ENCODE assay signal across 38 cellular contexts in the genomic region with DNA sequence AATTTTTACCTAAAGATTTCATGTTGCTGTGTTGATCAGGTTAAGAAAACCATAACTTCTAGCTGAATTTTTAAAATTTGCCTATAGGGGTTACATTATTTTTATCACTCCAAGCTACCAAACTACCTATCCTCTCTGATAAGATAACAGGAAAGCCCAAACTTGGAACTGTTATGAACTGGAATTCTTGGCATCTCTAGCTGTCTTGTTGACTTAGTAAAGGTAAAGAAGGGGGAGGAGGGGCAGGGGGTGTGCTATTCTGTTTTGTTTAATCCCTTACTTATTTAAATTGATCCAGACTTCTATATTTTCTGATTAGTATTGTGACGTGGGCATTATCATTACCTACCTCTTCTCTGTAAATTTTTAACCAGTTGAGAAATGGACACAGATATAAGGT.
"Had no signal": no experiment of that assay in that cellular context is flagged by ENCODE, and none has a peak within 500 bp of the region (broad histone marks: within the 10 kb centered on the region; RNA-seq: fewer than 3 reads in every experiment).

No MANE protein-coding gene starts in this region.

- H3K4me1 Mint-ChIP-seq: activated B cell treated with CpG ODN at 0.5 μM for 24 hours had no signal

- H3K9me3 ChIP-seq: ascending aorta had no signal

- H3K4me3 Mint-ChIP-seq: activated B cell treated with CpG ODN at 0.5 μM for 24 hours; activated CD4-positive, alpha-beta memory T cell treated with anti-CD3 and anti-CD28 coated beads for 36 hours; activated CD4-positive, alpha-beta T cell treated with anti-CD3 and anti-CD28 coated beads, Interleukin-2, amount 10 ng/mL, durations not matched to agents 24 days and 14 days; activated CD8-positive, alpha-beta memory T cell treated with anti-CD3 and anti-CD28 coated beads, Interleukin-2, amount 10 ng/mL, durations not matched to agents 7 days and 5 days; activated CD8-positive, alpha-beta T cell treated with anti-CD3 and anti-CD28 coated beads for 36 hours; activated naive CD4-positive, alpha-beta T cell treated with anti-CD3 and anti-CD28 coated beads, Interleukin-2, amount 10 ng/mL, durations not matched to agents 7 days and 5 days; activated naive CD4-positive, alpha-beta T cell treated with anti-CD3 and anti-CD28 coated beads, Interleukin-2, amount 50 U/mL, for 24 hours; activated naive CD8-positive, alpha-beta T cell; activated naive CD8-positive, alpha-beta T cell treated with anti-CD3 and anti-CD28 coated beads, Interleukin-2, amount 10 ng/mL, durations not matched to agents 7 days and 5 days; activated naive CD8-positive, alpha-beta T cell treated with anti-CD3 and anti-CD28 coated beads, Interleukin-2, amount 50 U/mL, for 24 hours; activated T-cell treated with anti-CD3 and anti-CD28 coated beads, Interleukin-2, amount 50 U/mL, for 24 hours; brain; central memory CD8-positive, alpha-beta T cell; T-helper 1 cell treated with Interleukin-12 subunit alpha and Interleukin-12 subunit beta and Interleukin-4 antibody, amounts not matched to agents 30 μg/mL and 1 μg/mL, for 36 hours; T-helper 2 cell treated with Interferon-gamma antibody and Interleukin-4, amounts not matched to agents 5 μg/mL and 100 μg/mL, for 36 hours had no signal

- DNase-seq: activated B cell treated with CpG ODN at 0.5 μM for 24 hours; activated CD4-positive, alpha-beta memory T cell treated with anti-CD3 and anti-CD28 coated beads for 36 hours; activated CD4-positive, alpha-beta T cell treated with anti-CD3 and anti-CD28 coated beads for 4 hours; activated CD4-positive, alpha-beta T cell treated with anti-CD3 and anti-CD28 coated beads, Interleukin-2, amount 10 ng/mL, durations not matched to agents 24 days and 14 days; activated CD4-positive, alpha-beta T cell treated with anti-CD3 and anti-CD28 coated beads, Interleukin-2, amount 50 U/mL, for 1 hour; activated CD4-positive, alpha-beta T cell treated with anti-CD3 and anti-CD28 coated beads, Interleukin-2, amount 50 U/mL, for 4 hours; activated CD4-positive, CD25-positive, alpha-beta regulatory T cell treated with anti-CD3 and anti-CD28 coated beads, Interleukin-2, amount 50 U/mL, for 72 hours; activated CD8-positive, alpha-beta memory T cell treated with anti-CD3 and anti-CD28 coated beads for 24 hours; activated CD8-positive, alpha-beta memory T cell treated with anti-CD3 and anti-CD28 coated beads, Interleukin-2, amount 10 ng/mL, durations not matched to agents 7 days and 5 days; activated CD8-positive, alpha-beta memory T cell treated with anti-CD3 and anti-CD28 coated beads, Interleukin-2, amount 50 U/mL, for 48 hours; activated CD8-positive, alpha-beta T cell treated with anti-CD3 and anti-CD28 coated beads for 36 hours; activated effector memory CD4-positive, alpha-beta T cell treated with Interleukin-2 at 50 U/mL for 16 hours; activated gamma-delta T cell; activated naive CD4-positive, alpha-beta T cell treated with anti-CD3 and anti-CD28 coated beads, Interleukin-2, amount 10 ng/mL, durations not matched to agents 7 days and 5 days; activated naive CD4-positive, alpha-beta T cell treated with Interleukin-2 at 50 U/mL for 16 hours; activated naive CD8-positive, alpha-beta T cell treated with anti-CD3 and anti-CD28 coated beads, Interleukin-2, amount 10 ng/mL, durations not matched to agents 7 days and 5 days; activated naive CD8-positive, alpha-beta T cell treated with anti-CD3 and anti-CD28 coated beads, Interleukin-2, amount 50 U/mL, for 24 hours; activated T-cell treated with anti-CD3 and anti-CD28 coated beads, Interleukin-2, amount 50 U/mL, for 24 hours; activated T-cell treated with anti-CD3 and anti-CD28 coated beads, Interleukin-2, amount 50 U/mL, for 48 hours; amygdala; anterior cingulate cortex; caudate nucleus; cerebellar nuclear complex; T-helper 1 cell; T-helper 2 cell; T-helper 9 cell had no signal

- H3K9me3 Mint-ChIP-seq: activated B cell treated with CpG ODN at 0.5 μM for 24 hours; activated CD4-positive, alpha-beta memory T cell treated with anti-CD3 and anti-CD28 coated beads for 36 hours; activated CD8-positive, alpha-beta T cell treated with anti-CD3 and anti-CD28 coated beads for 36 hours; activated naive CD4-positive, alpha-beta T cell treated with anti-CD3 and anti-CD28 coated beads, Interleukin-2, amount 10 ng/mL, durations not matched to agents 7 days and 5 days; activated naive CD4-positive, alpha-beta T cell treated with anti-CD3 and anti-CD28 coated beads, Interleukin-2, amount 50 U/mL, for 24 hours; activated naive CD8-positive, alpha-beta T cell treated with anti-CD3 and anti-CD28 coated beads, Interleukin-2, amount 10 ng/mL, durations not matched to agents 7 days and 5 days; activated naive CD8-positive, alpha-beta T cell treated with anti-CD3 and anti-CD28 coated beads, Interleukin-2, amount 50 U/mL, for 24 hours; activated T-helper 2 cell treated with anti-CD3 and anti-CD28 coated beads, Interferon-gamma antibody, Interleukin-2, Interleukin-4, amounts not matched to agents 10 μg/mL and 5 μg/mL and 100 μg/mL, durations not matched to agents 14 hours and 24 hours and 36 hours; central memory CD8-positive, alpha-beta T cell; T-helper 1 cell treated with Interleukin-12 subunit alpha and Interleukin-12 subunit beta and Interleukin-4 antibody, amounts not matched to agents 30 μg/mL and 1 μg/mL, for 36 hours; T-helper 2 cell treated with Interferon-gamma antibody and Interleukin-4, amounts not matched to agents 5 μg/mL and 100 μg/mL, for 36 hours had no signal

- H3K27me3 ChIP-seq: ascending aorta, cardiac muscle cell had no signal

- H3K27me3 Mint-ChIP-seq: activated B cell treated with CpG ODN at 0.5 μM for 24 hours; activated CD4-positive, alpha-beta memory T cell treated with anti-CD3 and anti-CD28 coated beads for 36 hours; activated CD4-positive, alpha-beta T cell treated with anti-CD3 and anti-CD28 coated beads, Interleukin-2, amount 10 ng/mL, durations not matched to agents 24 days and 14 days; activated CD8-positive, alpha-beta memory T cell treated with anti-CD3 and anti-CD28 coated beads, Interleukin-2, amount 10 ng/mL, durations not matched to agents 7 days and 5 days; activated CD8-positive, alpha-beta T cell treated with anti-CD3 and anti-CD28 coated beads for 36 hours; activated naive CD4-positive, alpha-beta T cell treated with anti-CD3 and anti-CD28 coated beads, Interleukin-2, amount 10 ng/mL, durations not matched to agents 7 days and 5 days; activated naive CD4-positive, alpha-beta T cell treated with anti-CD3 and anti-CD28 coated beads, Interleukin-2, amount 50 U/mL, for 24 hours; activated naive CD8-positive, alpha-beta T cell; activated naive CD8-positive, alpha-beta T cell treated with anti-CD3 and anti-CD28 coated beads, Interleukin-2, amount 10 ng/mL, durations not matched to agents 7 days and 5 days; activated naive CD8-positive, alpha-beta T cell treated with anti-CD3 and anti-CD28 coated beads, Interleukin-2, amount 50 U/mL, for 24 hours; activated T-cell treated with anti-CD3 and anti-CD28 coated beads, Interleukin-2, amount 50 U/mL, for 24 hours; brain; central memory CD8-positive, alpha-beta T cell had no signal

- ATAC-seq: activated CD8-positive, alpha-beta memory T cell treated with anti-CD3 and anti-CD28 coated beads, Interleukin-2, amount 10 ng/mL, durations not matched to agents 7 days and 5 days; activated CD8-positive, alpha-beta T cell treated with anti-CD3 and anti-CD28 coated beads for 36 hours; activated naive CD8-positive, alpha-beta T cell treated with anti-CD3 and anti-CD28 coated beads, Interleukin-2, amount 50 U/mL, for 24 hours had no signal

- H3K4me1 ChIP-seq: ascending aorta had no signal

- H3K27ac Mint-ChIP-seq: activated B cell treated with CpG ODN at 0.5 μM for 24 hours; activated CD4-positive, alpha-beta memory T cell treated with anti-CD3 and anti-CD28 coated beads for 36 hours; activated CD4-positive, alpha-beta T cell treated with anti-CD3 and anti-CD28 coated beads, Interleukin-2, amount 10 ng/mL, durations not matched to agents 24 days and 14 days; activated CD8-positive, alpha-beta memory T cell treated with anti-CD3 and anti-CD28 coated beads, Interleukin-2, amount 10 ng/mL, durations not matched to agents 7 days and 5 days; activated CD8-positive, alpha-beta T cell treated with anti-CD3 and anti-CD28 coated beads for 36 hours; activated naive CD4-positive, alpha-beta T cell treated with anti-CD3 and anti-CD28 coated beads, Interleukin-2, amount 10 ng/mL, durations not matched to agents 7 days and 5 days; activated naive CD4-positive, alpha-beta T cell treated with anti-CD3 and anti-CD28 coated beads, Interleukin-2, amount 50 U/mL, for 24 hours; activated naive CD8-positive, alpha-beta T cell; activated naive CD8-positive, alpha-beta T cell treated with anti-CD3 and anti-CD28 coated beads, Interleukin-2, amount 10 ng/mL, durations not matched to agents 7 days and 5 days; activated naive CD8-positive, alpha-beta T cell treated with anti-CD3 and anti-CD28 coated beads, Interleukin-2, amount 50 U/mL, for 24 hours; activated T-cell treated with anti-CD3 and anti-CD28 coated beads, Interleukin-2, amount 50 U/mL, for 24 hours; activated T-helper 2 cell treated with anti-CD3 and anti-CD28 coated beads, Interferon-gamma antibody, Interleukin-2, Interleukin-4, amounts not matched to agents 10 μg/mL and 5 μg/mL and 100 μg/mL, durations not matched to agents 14 hours and 24 hours and 36 hours; brain; T-helper 1 cell treated with Interleukin-12 subunit alpha and Interleukin-12 subunit beta and Interleukin-4 antibody, amounts not matched to agents 30 μg/mL and 1 μg/mL, for 36 hours; T-helper 2 cell treated with Interferon-gamma antibody and Interleukin-4, amounts not matched to agents 5 μg/mL and 100 μg/mL, for 36 hours had no signal

- FAIRE-seq: bronchial epithelial cell, TTC549 had no signal

- H3K27ac ChIP-seq: ascending aorta, cardiac muscle cell, VCaP had no signal

- H3K4me3 ChIP-seq: ascending aorta, cardiac muscle cell had no signal
